In genomic region chr14:87503711-87504110, GRCh38 we compare ENCODE assay signal across 23 cellular contexts.
"Had no signal": no experiment of that assay in that cellular context is flagged by ENCODE, and none has a peak within 500 bp of the region (broad histone marks: within the 10 kb centered on the region; RNA-seq: fewer than 3 reads in every experiment).

No MANE protein-coding gene starts in this region.

- H3K27ac ChIP-seq: breast epithelium, gastroesophageal sphincter, hepatocyte, pancreas, psoas muscle, sigmoid colon, thoracic aorta had no signal

- ATAC-seq: gastroesophageal sphincter; naive thymus-derived CD4-positive, alpha-beta T cell; pancreas; psoas muscle; stimulated activated effector memory CD8-positive, alpha-beta T cell treated with anti-CD3 and anti-CD28 coated beads, Interleukin-12 subunit alpha, Interleukin-12 subunit beta, amount 100 ng/mL, for 72 hours had no signal

- H3K27me3 Mint-ChIP-seq: activated CD4-positive, alpha-beta memory T cell treated with anti-CD3 and anti-CD28 coated beads, Interleukin-2, amount 10 ng/mL, durations not matched to agents 7 days and 5 days; activated CD4-positive, alpha-beta T cell treated with anti-CD3 and anti-CD28 coated beads, Interleukin-2, amount 10 ng/mL, durations not matched to agents 7 days and 5 days; activated T-cell treated with anti-CD3 and anti-CD28 coated beads, Interleukin-2, amount 50 U/mL, for 24 hours; naive thymus-derived CD4-positive, alpha-beta T cell; stimulated activated naive CD8-positive, alpha-beta T cell treated with anti-CD3 and anti-CD28 coated beads, Interleukin-15, Interleukin-2, amounts not matched to agents 100 ng/mL and 50 ng/mL, for 24 hours had no signal

- H2AFZ ChIP-seq: hepatocyte had no signal

- H3K4me3 Mint-ChIP-seq: activated CD4-positive, alpha-beta memory T cell treated with anti-CD3 and anti-CD28 coated beads, Interleukin-2, amount 10 ng/mL, durations not matched to agents 7 days and 5 days; activated CD4-positive, alpha-beta T cell treated with anti-CD3 and anti-CD28 coated beads, Interleukin-2, amount 10 ng/mL, durations not matched to agents 7 days and 5 days; activated T-cell treated with anti-CD3 and anti-CD28 coated beads, Interleukin-2, amount 50 U/mL, for 24 hours; naive thymus-derived CD4-positive, alpha-beta T cell; stimulated activated effector memory CD8-positive, alpha-beta T cell treated with anti-CD3 and anti-CD28 coated beads, Interleukin-12 subunit alpha, Interleukin-12 subunit beta, amount 100 ng/mL, for 72 hours; stimulated activated naive CD8-positive, alpha-beta T cell treated with anti-CD3 and anti-CD28 coated beads, Interleukin-15, Interleukin-2, amounts not matched to agents 100 ng/mL and 50 ng/mL, for 24 hours had no signal

- DNase-seq: activated CD4-positive, alpha-beta memory T cell treated with anti-CD3 and anti-CD28 coated beads, Interleukin-2, amount 10 ng/mL, durations not matched to agents 7 days and 5 days; activated CD4-positive, alpha-beta T cell treated with anti-CD3 and anti-CD28 coated beads for 1 hour; activated CD4-positive, alpha-beta T cell treated with anti-CD3 and anti-CD28 coated beads, Interleukin-2, amount 10 ng/mL, durations not matched to agents 7 days and 5 days; activated CD8-positive, alpha-beta memory T cell treated with anti-CD3 and anti-CD28 coated beads, Interleukin-2, amount 50 U/mL, for 48 hours; activated gamma-delta T cell treated with Interleukin-2 at 50 U/mL for 16 hours; activated naive CD4-positive, alpha-beta T cell treated with anti-CD3 and anti-CD28 coated beads, Interleukin-2, amount 50 U/mL, for 16 hours; activated T-cell treated with anti-CD3 and anti-CD28 coated beads, Interleukin-2, amount 50 U/mL, for 24 hours; amygdala; central memory CD4-positive, alpha-beta T cell; midbrain; naive thymus-derived CD4-positive, alpha-beta T cell; pancreas; psoas muscle; sigmoid colon; small intestine; stimulated activated CD4-positive, alpha-beta T cell treated with anti-CD3 and anti-CD28 coated beads, Interleukin-4, amount 100 ng/mL, for 24 hours; trophoblast cell had no signal

- H3K9me3 Mint-ChIP-seq: activated T-cell treated with anti-CD3 and anti-CD28 coated beads, Interleukin-2, amount 50 U/mL, for 24 hours; stimulated activated effector memory CD8-positive, alpha-beta T cell treated with anti-CD3 and anti-CD28 coated beads, Interleukin-12 subunit alpha, Interleukin-12 subunit beta, amount 100 ng/mL, for 72 hours; stimulated activated naive CD8-positive, alpha-beta T cell treated with anti-CD3 and anti-CD28 coated beads, Interleukin-15, Interleukin-2, amounts not matched to agents 100 ng/mL and 50 ng/mL, for 24 hours had no signal

- H3K36me3 Mint-ChIP-seq: naive thymus-derived CD4-positive, alpha-beta T cell; stimulated activated effector memory CD8-positive, alpha-beta T cell treated with anti-CD3 and anti-CD28 coated beads, Interleukin-12 subunit alpha, Interleukin-12 subunit beta, amount 100 ng/mL, for 72 hours had no signal

- H3K4me3 ChIP-seq: breast epithelium, gastroesophageal sphincter, hepatocyte, pancreas, psoas muscle, sigmoid colon, thoracic aorta had no signal

- H3K79me2 ChIP-seq: hepatocyte had no signal

- H3K27me3 ChIP-seq: breast epithelium, gastroesophageal sphincter, hepatocyte, pancreas, sigmoid colon had no signal

- H3K27ac Mint-ChIP-seq: activated CD4-positive, alpha-beta memory T cell treated with anti-CD3 and anti-CD28 coated beads, Interleukin-2, amount 10 ng/mL, durations not matched to agents 7 days and 5 days; activated CD4-positive, alpha-beta T cell treated with anti-CD3 and anti-CD28 coated beads, Interleukin-2, amount 10 ng/mL, durations not matched to agents 7 days and 5 days; activated T-cell treated with anti-CD3 and anti-CD28 coated beads, Interleukin-2, amount 50 U/mL, for 24 hours; naive thymus-derived CD4-positive, alpha-beta T cell; stimulated activated effector memory CD8-positive, alpha-beta T cell treated with anti-CD3 and anti-CD28 coated beads, Interleukin-12 subunit alpha, Interleukin-12 subunit beta, amount 100 ng/mL, for 72 hours; stimulated activated naive CD8-positive, alpha-beta T cell treated with anti-CD3 and anti-CD28 coated beads, Interleukin-15, Interleukin-2, amounts not matched to agents 100 ng/mL and 50 ng/mL, for 24 hours had no signal

- H3K36me3 ChIP-seq: breast epithelium, gastroesophageal sphincter, pancreas, sigmoid colon, thoracic aorta had no signal

- H3K4me1 Mint-ChIP-seq: activated CD4-positive, alpha-beta memory T cell treated with anti-CD3 and anti-CD28 coated beads, Interleukin-2, amount 10 ng/mL, durations not matched to agents 7 days and 5 days; activated CD4-positive, alpha-beta T cell treated with anti-CD3 and anti-CD28 coated beads, Interleukin-2, amount 10 ng/mL, durations not matched to agents 7 days and 5 days; naive thymus-derived CD4-positive, alpha-beta T cell; stimulated activated effector memory CD8-positive, alpha-beta T cell treated with anti-CD3 and anti-CD28 coated beads, Interleukin-12 subunit alpha, Interleukin-12 subunit beta, amount 100 ng/mL, for 72 hours had no signal

- H3K4me1 ChIP-seq: breast epithelium, gastroesophageal sphincter, pancreas, psoas muscle had no signal

- H3K4me2 ChIP-seq: hepatocyte had no signal

- H3K9me3 ChIP-seq: breast epithelium, gastroesophageal sphincter, pancreas, psoas muscle, sigmoid colon, thoracic aorta had no signal
